Comparison of ENCODE assay signal across 1 cellular context in genomic region chr7:1569016-1569415, GRCh38.
TF ChIP-seq lines count a peak whose summit lies in the region.

No MANE protein-coding gene starts in this region.

TF ChIP-seq in H1, 55 proteins besides CTCF, POLR2A, EP300 and RAD21 (continued from another document):
- no peak for TF ChIP-seq SP1 (IDR thresholded peaks at IDR 0.05; ENCODE audit: low read depth, low read length)
